29 cellular contexts compared by ENCODE assay signal in the genomic region with DNA sequence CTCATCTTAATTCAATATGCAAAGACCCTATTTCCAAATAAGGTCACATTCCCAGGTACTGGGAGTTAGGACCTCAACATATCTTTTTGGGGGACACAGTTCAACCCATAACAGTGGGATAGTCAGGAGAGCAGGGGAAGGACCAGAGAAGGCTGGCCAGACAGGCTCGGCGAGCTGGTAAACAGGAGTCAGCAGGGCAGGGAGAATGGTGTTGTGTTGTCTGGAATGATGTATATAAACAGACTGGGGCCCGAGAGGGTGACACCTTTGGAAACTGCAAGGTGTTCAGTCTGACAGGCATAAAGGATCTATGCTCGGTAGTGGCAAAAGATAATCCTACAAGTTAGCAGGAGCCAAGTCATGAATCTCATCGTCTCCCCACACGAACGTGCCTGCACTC. TPM values are rescaled to one million over a fixed set of nuclear protein-coding genes. Genes with fewer than 3 reads are reported as not detected.
DNase-seq lines count a peak whose midpoint lies in the region; ATAC-seq lines count a peak whose summit lies in the region.
"Had no signal": no experiment of that assay in that cellular context is flagged by ENCODE, and none has a peak within 500 bp of the region (broad histone marks: within the 10 kb centered on the region; RNA-seq: fewer than 3 reads in every experiment).

No MANE protein-coding gene starts in this region.

- WGBS in trophoblast cell (ENCODE audit: extremely low coverage, insufficient coverage, insufficient read length): no CpG with 5 or more reads among the region's 7 CpGs

- H3K36me3 ChIP-seq in trophoblast cell (ENCODE audit: control insufficient read depth in 1 of 2, insufficient read depth in 2 of 2, low read length in 2 of 2): no peaks in the 10 kb centered on the region
- H3K36me3 ChIP-seq: BLaER1, brain microvascular endothelial cell, upper lobe of right lung had no signal

- H3K4me1 ChIP-seq in trophoblast cell (ENCODE audit: control insufficient read depth in 1 of 2, insufficient read depth in 2 of 2, low read length in 2 of 2): peaks cover 18 to 20% of the 10 kb centered on the region in 2 experiments
- H3K4me1 ChIP-seq: parathyroid adenoma had no signal

- H2BK12ac ChIP-seq in trophoblast cell (ENCODE audit: low read length): no peak overlapping the region

- no peaks in the 10 kb centered on the region for H3K27me3 ChIP-seq in trophoblast cell (ENCODE audit: insufficient read depth, low read length)
- H3K27me3 ChIP-seq: BLaER1, brain microvascular endothelial cell, upper lobe of right lung had no signal

- H3K36me3 Mint-ChIP-seq in activated naive CD4-positive, alpha-beta T cell treated with anti-CD3 and anti-CD28 coated beads for 36 hours (ENCODE audit: low read depth): no peaks in the 10 kb centered on the region
- H3K36me3 Mint-ChIP-seq in central memory CD8-positive, alpha-beta T cell (ENCODE audit: insufficient read depth): peaks cover 4% of the 10 kb centered on the region

- H2AK5ac ChIP-seq in trophoblast cell (ENCODE audit: low read length): no peak overlapping the region

- no peak overlapping the region for H3K14ac ChIP-seq in trophoblast cell (ENCODE audit: low read length)

- H4K8ac ChIP-seq in trophoblast cell (ENCODE audit: low read depth, low read length): no peak overlapping the region

- H3K4me1 Mint-ChIP-seq in activated naive CD4-positive, alpha-beta T cell treated with anti-CD3 and anti-CD28 coated beads for 36 hours (ENCODE audit: low read depth): peaks cover 78% of the 10 kb centered on the region
- H3K4me1 Mint-ChIP-seq in central memory CD8-positive, alpha-beta T cell: peaks cover 37% of the 10 kb centered on the region

- H3K4ac ChIP-seq in trophoblast cell (ENCODE audit: low read depth, low read length): no peak overlapping the region

- H3K18ac ChIP-seq in trophoblast cell (ENCODE audit: low read length): no peak overlapping the region

- H4K91ac ChIP-seq in trophoblast cell (ENCODE audit: low read depth, low read length): no peak overlapping the region

- H3K4me3 Mint-ChIP-seq in activated naive CD4-positive, alpha-beta T cell treated with anti-CD3 and anti-CD28 coated beads for 36 hours: no peak overlapping the region
- no peak overlapping the region for H3K4me3 Mint-ChIP-seq in central memory CD8-positive, alpha-beta T cell
- H3K4me3 Mint-ChIP-seq: neural crest cell had no signal

- peaks cover 3% of the 10 kb centered on the region for H3K79me1 ChIP-seq in trophoblast cell (ENCODE audit: low read length)

- CTCF ChIA-PET in activated naive CD4-positive, alpha-beta T cell treated with anti-CD3 and anti-CD28 coated beads for 36 hours (lab: Charles Lee): interaction anchor here (0.6 to 1.5 kb wide), 3 partner anchors 39 to 282 kb away, joined by 3 to 6 read pairs (median 3); a partner anchor contains a TSS

- H3K4me3 ChIP-seq in trophoblast cell (ENCODE audit: low read depth, low read length): no peak overlapping the region
- H3K4me3 ChIP-seq: BLaER1, PC-9, upper lobe of right lung had no signal

- H4K12ac ChIP-seq in trophoblast cell (ENCODE audit: low read depth, low read length): no peak overlapping the region

- H3K9me3 ChIP-seq in trophoblast cell (ENCODE audit: insufficient read depth, low read depth, low read length): no peaks in the 10 kb centered on the region
- H3K9me3 ChIP-seq: BLaER1, upper lobe of right lung had no signal

- H3K79me2 ChIP-seq in trophoblast cell (ENCODE audit: control insufficient read depth, insufficient read depth, low read length, poor library complexity): no peaks in the 10 kb centered on the region
- H3K79me2 ChIP-seq: parathyroid adenoma had no signal

- H2AFZ ChIP-seq in trophoblast cell (ENCODE audit: insufficient read depth, low read length, poor library complexity): no peak overlapping the region
- H2AFZ ChIP-seq: parathyroid adenoma, PC-9 had no signal

- no peaks in the 10 kb centered on the region for H3K9me3 Mint-ChIP-seq in activated naive CD4-positive, alpha-beta T cell treated with anti-CD3 and anti-CD28 coated beads for 36 hours
- H3K9me3 Mint-ChIP-seq in central memory CD8-positive, alpha-beta T cell: no peaks in the 10 kb centered on the region

- intact Hi-C loops in activated naive CD4-positive, alpha-beta T cell treated with anti-CD3 and anti-CD28 coated beads for 36 hours (cut with micrococcal nuclease): loop anchor here (5.0 to 10.0 kb wide), 2 partner anchors 102 to 949 kb away; a partner anchor contains a TSS

- H3K27ac Mint-ChIP-seq in activated naive CD4-positive, alpha-beta T cell treated with anti-CD3 and anti-CD28 coated beads for 36 hours: peak overlapping the region; percentile 62
- H3K27ac Mint-ChIP-seq in central memory CD8-positive, alpha-beta T cell (ENCODE audit: low read depth): peak overlapping the region; percentile 83

- H3K27me3 Mint-ChIP-seq in activated naive CD4-positive, alpha-beta T cell treated with anti-CD3 and anti-CD28 coated beads for 36 hours (ENCODE audit: low read depth): no peaks in the 10 kb centered on the region
- H3K27me3 Mint-ChIP-seq in central memory CD8-positive, alpha-beta T cell: no peaks in the 10 kb centered on the region

- no peak for ATAC-seq in central memory CD8-positive, alpha-beta T cell (replicated peaks; ENCODE audit: extremely low read depth, poor library complexity, severe bottlenecking)
- no peak for ATAC-seq in GM18520 (IDR thresholded peaks at IDR 0.05; ENCODE audit: unreplicated experiment)
- ATAC-seq: upper lobe of right lung had no signal

- H2BK120ac ChIP-seq in trophoblast cell (ENCODE audit: insufficient read depth, low read length, poor library complexity): no peak overlapping the region

- H2BK5ac ChIP-seq in trophoblast cell (ENCODE audit: low read depth, low read length, poor library complexity): no peak overlapping the region

- peak overlapping the region; percentile 5 for H3K9ac ChIP-seq in trophoblast cell (ENCODE audit: low read length)
- H3K9ac ChIP-seq: BLaER1, parathyroid adenoma had no signal

- no peak overlapping the region for H3K4me2 ChIP-seq in trophoblast cell (ENCODE audit: low read length)
- H3K4me2 ChIP-seq: BLaER1, PC-9 had no signal

- DNase-seq in activated naive CD4-positive, alpha-beta T cell treated with anti-CD3 and anti-CD28 coated beads for 36 hours: no peak
- DNase-seq in activated naive CD4-positive, alpha-beta T cell treated with anti-CD3 and anti-CD28 coated beads, Interleukin-2, amount 50 U/mL, for 16 hours: no peak
- DNase-seq in ELF-1 (ENCODE audit: low read depth, low spot score) (peak; percentile 50), trophoblast cell (no peak), SIG-M5 (lab: John Stamatoyannopoulos, UW) (no peak), glomerular visceral epithelial cell (ENCODE audit: extremely low spot score) (no peak)
- DNase-seq in central memory CD8-positive, alpha-beta T cell (ENCODE audit: low spot score in 2 of 2): no peak
- DNase-seq: ACHN; activated CD4-positive, CD25-positive, alpha-beta regulatory T cell treated with anti-CD3 and anti-CD28 coated beads, Interleukin-2, amount 50 U/mL, for 72 hours; brain microvascular endothelial cell; DND-41; HCEC 1CT; NCI-H1105; NCI-H187 treated with DMSO at 0.1 percent for 48 hours; NCI-H2171 treated with DMSO at 0.1 percent for 48 hours; NCI-H526; NK-92 treated with Interleukin-12 subunit alpha and Interleukin-12 subunit beta, amount 100 ng/mL, for 24 hours; PC-9; Right ventricle myocardium superior; small intestine; stimulated activated CD8-positive, alpha-beta memory T cell treated with anti-CD3 and anti-CD28 coated beads, Interleukin-4, amount 100 ng/mL, for 48 hours; upper lobe of right lung had no signal

- H3K27ac ChIP-seq in trophoblast cell (ENCODE audit: low read depth, low read length): no peak overlapping the region
- H3K27ac ChIP-seq: BLaER1, brain microvascular endothelial cell, epithelial cell of prostate, parathyroid adenoma, PC-9, upper lobe of right lung had no signal

- H3K23ac ChIP-seq in trophoblast cell (ENCODE audit: low read length): no peak overlapping the region

RNA-seq across cellular contexts. Expression of a gene that starts 10.1 kb away (rescaled TPM):
- total RNA-seq in activated naive CD4-positive, alpha-beta T cell treated with anti-CD3 and anti-CD28 coated beads for 36 hours: 100 to 1,000 TPM in 1 of 2 experiments, 10 to 100 TPM in 1; 99.7 to 105 TPM
- polyA plus RNA-seq in trophoblast cell (2013): 26.5 and 27.1 TPM in 2 replicates

RNA-seq across cellular contexts. Expression of a gene that starts 30.5 kb away (rescaled TPM):
- total RNA-seq in activated naive CD4-positive, alpha-beta T cell treated with anti-CD3 and anti-CD28 coated beads for 36 hours: under 1 TPM in 1 of 2 experiments, not detected in 1; 0.44 TPM
- 0.08 TPM in 1 of 2 replicates, not detected in the other for polyA plus RNA-seq in trophoblast cell (2013)
- total RNA-seq: kidney epithelial cell, M059J had no signal
